Comparison of ENCODE assay signal across 29 cellular contexts in the genomic region with DNA sequence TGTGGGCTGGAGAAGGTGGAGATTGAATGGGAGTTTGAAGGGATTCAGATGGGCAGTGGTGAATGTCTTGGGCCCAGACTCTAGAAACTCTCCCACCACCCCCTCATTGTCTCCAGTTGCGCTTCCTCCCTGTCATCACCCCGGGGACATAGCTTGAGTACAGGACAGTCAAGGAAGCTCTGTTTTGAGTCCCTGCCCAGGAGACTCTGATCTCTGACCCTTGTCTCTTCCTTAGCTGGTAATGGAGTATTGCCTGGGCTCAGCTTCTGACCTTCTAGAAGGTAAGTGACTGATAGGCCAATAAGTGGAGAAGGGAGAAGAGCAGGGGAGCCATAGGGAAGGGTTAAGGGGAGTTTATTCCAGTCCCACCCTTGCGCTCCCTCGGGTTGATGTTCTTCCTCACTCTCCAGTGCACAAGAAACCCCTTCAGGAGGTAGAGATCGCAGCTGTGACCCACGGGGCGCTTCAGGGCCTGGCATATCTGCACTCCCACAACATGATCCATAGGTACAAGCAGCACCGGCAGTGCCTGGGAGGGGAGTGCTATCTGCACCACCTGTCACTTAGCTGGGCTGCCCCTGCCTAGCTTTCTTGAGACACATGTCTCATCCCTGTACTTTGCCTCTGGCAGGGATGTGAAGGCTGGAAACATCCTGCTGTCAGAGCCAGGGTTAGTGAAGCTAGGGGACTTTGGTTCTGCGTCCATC. TPM values are rescaled to one million over a fixed set of nuclear protein-coding genes. Genes with fewer than 3 reads are reported as not detected.
DNase-seq lines count a peak whose midpoint lies in the region; ATAC-seq, FAIRE-seq and TF ChIP-seq lines count a peak whose summit lies in the region.
"Had no signal": no experiment of that assay in that cellular context is flagged by ENCODE, and none has a peak within 500 bp of the region (broad histone marks: within the 10 kb centered on the region; RNA-seq: fewer than 3 reads in every experiment).

No MANE protein-coding gene starts in this region.

- H2BK12ac ChIP-seq in H1 (ENCODE audit: low read depth, low read length) = no peak overlapping the region
- no peak overlapping the region for H2BK12ac ChIP-seq in trophoblast cell (ENCODE audit: low read length)

- H2AFZ ChIP-seq in H1 (ENCODE audit: low read length) (no peak overlapping the region), trophoblast cell (ENCODE audit: insufficient read depth, low read length, poor library complexity) (no peak overlapping the region)
- H2AFZ ChIP-seq: GM23338, PC-9 had no signal

- peaks cover 14 to 50% (median 44%) of the 10 kb centered on the region in 4 experiments for H3K36me3 ChIP-seq in H1 (ENCODE audit: control insufficient read depth in 2 of 4, insufficient read depth in 4 of 4, low read length in 3 of 4)
- H3K36me3 ChIP-seq in small intestine (ENCODE audit: control insufficient read depth in 2 of 2, insufficient read depth in 2 of 2, low read length in 2 of 2) = peaks cover 21 to 34% of the 10 kb centered on the region in 2 donors
- peaks cover 49 to 59% of the 10 kb centered on the region in 2 experiments for H3K36me3 ChIP-seq in trophoblast cell (ENCODE audit: control insufficient read depth in 1 of 2, insufficient read depth in 2 of 2, low read length in 2 of 2)
- peaks cover 67% of the 10 kb centered on the region for H3K36me3 ChIP-seq in suprapubic skin

- WGBS in H1 (ENCODE audit: extremely low coverage in 1 of 2, insufficient coverage in 1 of 2, insufficient read length in 1 of 2, insufficient replicate concordance in 2 of 2, low coverage in 1 of 2, low lambda C conversion rate in 2 of 2, missing lambda C conversion rate in 1 of 2), 2 experiments = 88% methylated on average over 9 of the region's 9 CpGs; no CpG with 5 or more reads in 1 of the 2 experiments
- WGBS in small intestine, 3 donors = 89 to 92% (median 90%) methylated on average over 9 of the region's 9 CpGs
- no CpG with 5 or more reads among the region's 9 CpGs for WGBS in trophoblast cell (ENCODE audit: extremely low coverage, insufficient coverage, insufficient read length)
- 93% methylated on average over 9 of the region's 9 CpGs for WGBS in suprapubic skin

- H3K23me2 ChIP-seq in H1 (ENCODE audit: low read depth, low read length) = peaks cover 7% of the 10 kb centered on the region; the same call in 1 of the 2 replicates

- H3K9ac ChIP-seq in H1 (replicated peaks in 1 of 4; ENCODE audit: extremely low read depth in 1 of 4, low read depth in 3 of 4, low read length in 3 of 4) (no peak overlapping the region), trophoblast cell (ENCODE audit: low read length) (no peak overlapping the region)
- H3K9ac ChIP-seq: BLaER1 had no signal

- H4K8ac ChIP-seq in H1 (ENCODE audit: extremely low read depth, insufficient read depth, low read length) (peak overlapping the region; percentile 54), trophoblast cell (ENCODE audit: low read depth, low read length) (no peak overlapping the region)

- H4K5ac ChIP-seq in H1 (ENCODE audit: insufficient read length, low read depth, low read length) = no peak overlapping the region

- no peak overlapping the region for H3K23ac ChIP-seq in H1 (ENCODE audit: insufficient read length)
- no peak overlapping the region for H3K23ac ChIP-seq in trophoblast cell (ENCODE audit: low read length)

- H2BK20ac ChIP-seq in H1 (ENCODE audit: low read length) = no peak overlapping the region

- POLR2A ChIA-PET in H1 (lab: Charles Lee; ENCODE audit: partially characterized antibody) = interaction anchor here (0.9 to 1.3 kb wide), 4 partner anchors 11 to 95 kb away, joined by 3 read pairs; no protein-coding TSS in a partner anchor

- H3K27me3 ChIP-seq in H1 (replicated peaks in 1 of 4; ENCODE audit: control insufficient read depth in 3 of 4, extremely low read depth in 1 of 4, insufficient read depth in 3 of 4, low read length in 3 of 4) (no peaks in the 10 kb centered on the region), small intestine (ENCODE audit: control insufficient read depth in 2 of 2, insufficient read depth in 2 of 2, low read length in 2 of 2) (no peaks in the 10 kb centered on the region), trophoblast cell (ENCODE audit: insufficient read depth, low read length) (no peaks in the 10 kb centered on the region), suprapubic skin (no peaks in the 10 kb centered on the region)
- H3K27me3 ChIP-seq: adrenal gland, BLaER1, body of pancreas, neutrophil, SJSA1 had no signal

- H3K14ac ChIP-seq in H1 (ENCODE audit: insufficient read length) (no peak overlapping the region), trophoblast cell (ENCODE audit: low read length) (no peak overlapping the region)

- TF ChIP-seq EP300 in H1 (IDR thresholded peaks at IDR 0.05; ENCODE audit: borderline replicate concordance in 1 of 2, low read depth in 2 of 2, low read length in 2 of 2) (no peak), suprapubic skin (IDR thresholded peaks at IDR 0.05) (no peak)

- H3K9me3 Mint-ChIP-seq in stimulated activated naive CD8-positive, alpha-beta T cell treated with anti-CD3 and anti-CD28 coated beads, Interleukin-15, Interleukin-2, amounts not matched to agents 100 ng/mL and 50 ng/mL, for 24 hours = no peaks in the 10 kb centered on the region
- H3K9me3 Mint-ChIP-seq: activated B cell treated with CpG ODN at 0.5 μM for 24 hours; GM23338; mesothelial cell of epicardium; stimulated activated memory B cell treated with anti-CD40 and anti-IgM and Interleukin-4, amounts not matched to agents 10 μg/mL and 1 μg/mL and 100 μg/mL, for 72 hours; T-cell had no signal

- no peak overlapping the region for H3K56ac ChIP-seq in H1 (replicated peaks; ENCODE audit: insufficient read length, low read depth, low read length)

- H3K27ac Mint-ChIP-seq in stimulated activated naive CD8-positive, alpha-beta T cell treated with anti-CD3 and anti-CD28 coated beads, Interleukin-15, Interleukin-2, amounts not matched to agents 100 ng/mL and 50 ng/mL, for 24 hours = peak overlapping the region; percentile 41
- H3K27ac Mint-ChIP-seq: activated B cell treated with CpG ODN at 0.5 μM for 24 hours; GM23338; mesothelial cell of epicardium; progenitor cell of endocrine pancreas; stimulated activated memory B cell treated with anti-CD40 and anti-IgM and Interleukin-4, amounts not matched to agents 10 μg/mL and 1 μg/mL and 100 μg/mL, for 72 hours had no signal

- no peak for DNase-seq in stimulated activated naive CD8-positive, alpha-beta T cell treated with anti-CD3 and anti-CD28 coated beads, Interleukin-15, Interleukin-2, amounts not matched to agents 100 U/mL and 50 U/mL, for 24 hours
- no peak for DNase-seq in H1 (ENCODE audit: low read depth in 1 of 2, low spot score in 2 of 2)
- DNase-seq in small intestine = peak; percentile 64
- DNase-seq in trophoblast cell = no peak
- no peak for DNase-seq in suprapubic skin (ENCODE audit: low spot score in 2 of 2)
- DNase-seq in Ammon's horn (ENCODE audit: low spot score) = no peak
- DNase-seq: activated B cell treated with CpG ODN at 0.5 μM for 24 hours; activated naive CD4-positive, alpha-beta T cell; activated T-cell treated with anti-CD3 and anti-CD28 coated beads, Interleukin-2, amount 50 U/mL, for 48 hours; adrenal gland; body of pancreas; DMS153; NCI-H1092; NCI-H1694; PC-9; T-cell had no signal

- H2BK5ac ChIP-seq in H1 (ENCODE audit: low read depth, low read length) (no peak overlapping the region), trophoblast cell (ENCODE audit: low read depth, low read length, poor library complexity) (no peak overlapping the region)

- H3K79me1 ChIP-seq in H1 (ENCODE audit: low read depth, low read length) (peaks cover 25% of the 10 kb centered on the region), trophoblast cell (ENCODE audit: low read length) (peaks cover 9% of the 10 kb centered on the region)

- peaks cover 4 to 18% of the 10 kb centered on the region in 2 experiments for H4K20me1 ChIP-seq in H1 (replicated peaks in 1 of 2; ENCODE audit: control insufficient read depth in 1 of 2, insufficient read depth in 2 of 2, low read length in 2 of 2)

- TF ChIP-seq RAD21 in H1 (IDR thresholded peaks at IDR 0.05 in 1 of 2, conservative IDR thresholded peaks at IDR 0.05 in 1 of 2; ENCODE audit: low read depth in 2 of 2, low read length in 2 of 2) = no peak

- peaks cover 44% of the 10 kb centered on the region for H3K36me3 Mint-ChIP-seq in stimulated activated naive CD8-positive, alpha-beta T cell treated with anti-CD3 and anti-CD28 coated beads, Interleukin-15, Interleukin-2, amounts not matched to agents 100 ng/mL and 50 ng/mL, for 24 hours (ENCODE audit: low read depth)

- H3K27ac ChIP-seq in H1 (ENCODE audit: low read depth, low read length) (no peak overlapping the region), small intestine (ENCODE audit: low read depth in 1 of 2, low read length in 1 of 2) (peak overlapping the region in 1 of 2 donors; percentile 8), trophoblast cell (ENCODE audit: low read depth, low read length) (no peak overlapping the region), suprapubic skin (no peak overlapping the region)
- H3K27ac ChIP-seq: BLaER1, body of pancreas, epithelial cell of prostate, neutrophil, PC-9, SJSA1 had no signal

- no peak overlapping the region for H2BK15ac ChIP-seq in H1 (ENCODE audit: low read length)

- no peak for TF ChIP-seq POLR2A in H1 (IDR thresholded peaks at IDR 0.05; ENCODE audit: control extremely low read depth in 1 of 2, low read depth in 2 of 2, low read length in 2 of 2)
- TF ChIP-seq POLR2A in suprapubic skin (IDR thresholded peaks at IDR 0.05) = no peak

- H3K4me3 ChIP-seq in H1 (ENCODE audit: extremely low read depth in 1 of 4, insufficient read depth in 2 of 4, low read depth in 3 of 4, low read length in 4 of 4) = no peak overlapping the region
- no peak overlapping the region for H3K4me3 ChIP-seq in small intestine (ENCODE audit: low read depth in 1 of 2, low read length in 2 of 2)
- no peak overlapping the region for H3K4me3 ChIP-seq in trophoblast cell (ENCODE audit: low read depth, low read length)
- H3K4me3 ChIP-seq in suprapubic skin = no peak overlapping the region
- H3K4me3 ChIP-seq: adrenal gland, BLaER1, body of pancreas, GM12878, GM23338, K562, PC-9, SJSA1 had no signal

- H3K4me1 ChIP-seq in H1 (replicated peaks in 1 of 4; ENCODE audit: control insufficient read depth in 3 of 4, insufficient read depth in 4 of 4, low read length in 3 of 4) (peaks cover 4 to 20% (median 7%) of the 10 kb centered on the region in 4 experiments), small intestine (ENCODE audit: control insufficient read depth in 2 of 2, insufficient read depth in 1 of 2, low read depth in 1 of 2, low read length in 1 of 2) (peaks cover 0 to 12% of the 10 kb centered on the region in 2 donors), trophoblast cell (ENCODE audit: control insufficient read depth in 1 of 2, insufficient read depth in 2 of 2, low read length in 2 of 2) (peaks cover 7 to 22% of the 10 kb centered on the region in 2 experiments), suprapubic skin (peaks cover 41% of the 10 kb centered on the region)

- peaks cover 9 to 34% of the 10 kb centered on the region in 2 experiments for H3K79me2 ChIP-seq in H1 (ENCODE audit: control insufficient read depth in 1 of 2, insufficient read depth in 2 of 2, low read length in 2 of 2)
- H3K79me2 ChIP-seq in trophoblast cell (ENCODE audit: control insufficient read depth, insufficient read depth, low read length, poor library complexity) = peaks cover 15% of the 10 kb centered on the region

- TF ChIP-seq CTCF in H1 (IDR thresholded peaks at IDR 0.05; ENCODE audit: control extremely low read depth in 1 of 3, insufficient read depth in 1 of 3, low read depth in 1 of 3, low read length in 3 of 3) (no peak), suprapubic skin (IDR thresholded peaks at IDR 0.05) (no peak)

- no peak for FAIRE-seq in H1 (lab: Jason Lieb, UNC)
- no peak for FAIRE-seq in small intestine (lab: Jason Lieb, UNC)
- FAIRE-seq: GM12878, HTR-8/SVneo, K562 had no signal

- H3K27me3 Mint-ChIP-seq in stimulated activated naive CD8-positive, alpha-beta T cell treated with anti-CD3 and anti-CD28 coated beads, Interleukin-15, Interleukin-2, amounts not matched to agents 100 ng/mL and 50 ng/mL, for 24 hours = no peaks in the 10 kb centered on the region
- H3K27me3 Mint-ChIP-seq: activated B cell treated with CpG ODN at 0.5 μM for 24 hours; progenitor cell of endocrine pancreas; stimulated activated memory B cell treated with anti-CD40 and anti-IgM and Interleukin-4, amounts not matched to agents 10 μg/mL and 1 μg/mL and 100 μg/mL, for 72 hours; T-cell had no signal

- CTCF ChIA-PET in H1 (lab: Charles Lee; ENCODE audit: partially characterized antibody) = interaction anchor here (1.2 to 4.4 kb wide), 3 partner anchors 15 to 130 kb away, joined by 3 to 19 read pairs (median 4); no protein-coding TSS in a partner anchor

- H4K91ac ChIP-seq in H1 (replicated peaks; ENCODE audit: insufficient read length, low read length) (no peak overlapping the region), trophoblast cell (ENCODE audit: low read depth, low read length) (no peak overlapping the region)

- no peak overlapping the region for H3K4me3 Mint-ChIP-seq in stimulated activated naive CD8-positive, alpha-beta T cell treated with anti-CD3 and anti-CD28 coated beads, Interleukin-15, Interleukin-2, amounts not matched to agents 100 ng/mL and 50 ng/mL, for 24 hours
- H3K4me3 Mint-ChIP-seq: activated B cell treated with CpG ODN at 0.5 μM for 24 hours, GM23338, mesothelial cell of epicardium, T-cell had no signal

- no peak for ATAC-seq in stimulated activated naive CD8-positive, alpha-beta T cell treated with anti-CD3 and anti-CD28 coated beads, Interleukin-15, Interleukin-2, amounts not matched to agents 100 U/mL and 50 U/mL, for 24 hours
- ATAC-seq: body of pancreas; GM12878; GM23338; K562; sciatic nerve; stimulated activated memory B cell treated with anti-CD40 and anti-IgM and Interleukin-4, amounts not matched to agents 10 μg/mL and 1 μg/mL and 100 μg/mL, for 72 hours; T-cell had no signal

- H2BK120ac ChIP-seq in H1 (replicated peaks; ENCODE audit: low read depth, low read length) = no peak overlapping the region
- H2BK120ac ChIP-seq in trophoblast cell (ENCODE audit: insufficient read depth, low read length, poor library complexity) = no peak overlapping the region

- no peak overlapping the region for H3K4ac ChIP-seq in H1 (replicated peaks; ENCODE audit: insufficient read length, low read depth, low read length)
- H3K4ac ChIP-seq in trophoblast cell (ENCODE audit: low read depth, low read length) = no peak overlapping the region

- no peak overlapping the region for H4K12ac ChIP-seq in trophoblast cell (ENCODE audit: low read depth, low read length)

- H3K9me3 ChIP-seq in H1 (ENCODE audit: insufficient read depth in 2 of 2, low read depth in 1 of 2, low read length in 1 of 2) = no peaks in the 10 kb centered on the region
- no peaks in the 10 kb centered on the region for H3K9me3 ChIP-seq in small intestine (ENCODE audit: control insufficient read depth, low read depth)
- peaks cover 4% of the 10 kb centered on the region for H3K9me3 ChIP-seq in trophoblast cell (ENCODE audit: insufficient read depth, low read depth, low read length)
- no peaks in the 10 kb centered on the region for H3K9me3 ChIP-seq in suprapubic skin
- H3K9me3 ChIP-seq: adrenal gland, BLaER1, body of pancreas, neutrophil, SJSA1 had no signal

- no peak overlapping the region for H3K18ac ChIP-seq in H1 (ENCODE audit: extremely low read depth, low read length)
- no peak overlapping the region for H3K18ac ChIP-seq in trophoblast cell (ENCODE audit: low read length)

- H3K4me1 Mint-ChIP-seq in stimulated activated naive CD8-positive, alpha-beta T cell treated with anti-CD3 and anti-CD28 coated beads, Interleukin-15, Interleukin-2, amounts not matched to agents 100 ng/mL and 50 ng/mL, for 24 hours (ENCODE audit: low read depth) = peaks cover 24% of the 10 kb centered on the region

- H2AK5ac ChIP-seq in H1 (ENCODE audit: low read depth, low read length) (no peak overlapping the region), trophoblast cell (ENCODE audit: low read length) (no peak overlapping the region)

- H3K4me2 ChIP-seq in H1 (ENCODE audit: insufficient read depth in 1 of 2, low read depth in 2 of 2, low read length in 2 of 2) = no peak overlapping the region
- H3K4me2 ChIP-seq in trophoblast cell (ENCODE audit: low read length) = no peak overlapping the region
- H3K4me2 ChIP-seq: GM23338, PC-9 had no signal

RNA-seq across cellular contexts. Expression of a gene that starts 5.0 kb away (rescaled TPM):
- 32.6 and 34.2 TPM in 2 replicates for total RNA-seq in H1 (2021; fragmentation: NEBNext Ultra II Directional; extraction: Animal tissue kit (Norgen Biotek cat#: 25700))
- polyA plus RNA-seq in H1 (2011; rRNA removed) (13.5 and 18.0 TPM in 2 replicates), small intestine (10 to 100 TPM; 21.6 to 30.0 (median 28.0) TPM)
- 20.1 TPM for polyA plus RNA-seq in H1 (2011; cell fraction: cytosol; rRNA removed)
- 52.1 TPM for polyA plus RNA-seq in H1 (2011; cell fraction: nucleus; rRNA removed)
- 17.4 to 25.3 TPM (median 24.0 TPM) in 4 replicates for polyA plus RNA-seq in H1 (2012, experiment 1 of 2)
- 16.7 TPM for polyA plus RNA-seq in H1 (2012, experiment 2 of 2)
- polyA plus RNA-seq in H1 (2013, experiment 1 of 2) = 16.8 TPM
- 16.0 TPM for polyA plus RNA-seq in H1 (2013, experiment 2 of 2)
- polyA minus RNA-seq in H1 (2011; rRNA and poly(A)+ RNA removed) = 19.1 and 19.9 TPM in 2 replicates
- 20.4 TPM for polyA minus RNA-seq in H1 (2011; cell fraction: cytosol; rRNA and poly(A)+ RNA removed)
- polyA minus RNA-seq in H1 (2011; cell fraction: nucleus; rRNA and poly(A)+ RNA removed) = 21.0 TPM
- 29.9 and 31.4 TPM in 2 replicates for polyA plus RNA-seq in trophoblast cell (2013)
- 10 to 100 TPM; 29.1 to 54.4 (median 39.1) TPM for total RNA-seq in suprapubic skin

RNA-seq across cellular contexts. Expression of a gene that starts 16.7 kb away (rescaled TPM):
- total RNA-seq in H1 (2021; fragmentation: NEBNext Ultra II Directional; extraction: Animal tissue kit (Norgen Biotek cat#: 25700)) = 17.7 and 18.5 TPM in 2 replicates
- polyA plus RNA-seq in H1 (2011; rRNA removed) = 11.9 and 14.0 TPM in 2 replicates
- 12.8 TPM for polyA plus RNA-seq in H1 (2011; cell fraction: cytosol; rRNA removed)
- 15.7 TPM for polyA plus RNA-seq in H1 (2011; cell fraction: nucleus; rRNA removed)
- polyA plus RNA-seq in H1 (2012, experiment 1 of 2) = 12.4 to 18.3 TPM (median 16.7 TPM) in 4 replicates
- 7.1 TPM for polyA plus RNA-seq in H1 (2012, experiment 2 of 2)
- polyA plus RNA-seq in H1 (2013, experiment 1 of 2) = 13.8 TPM
- polyA plus RNA-seq in H1 (2013, experiment 2 of 2) = 12.4 TPM
- 2.1 and 3.8 TPM in 2 replicates for polyA minus RNA-seq in H1 (2011; rRNA and poly(A)+ RNA removed)
- polyA minus RNA-seq in H1 (2011; cell fraction: cytosol; rRNA and poly(A)+ RNA removed) = 5.5 TPM
- 5.2 TPM for polyA minus RNA-seq in H1 (2011; cell fraction: nucleus; rRNA and poly(A)+ RNA removed)
- 10 to 100 TPM; 14.6 to 15.2 (median 15.0) TPM for polyA plus RNA-seq in small intestine
- polyA plus RNA-seq in trophoblast cell (2013) = 8.1 and 9.7 TPM in 2 replicates
- 10 to 100 TPM; 14.6 to 29.3 (median 21.7) TPM for total RNA-seq in suprapubic skin

RNA-seq across cellular contexts. Expression of a gene that starts 16.8 kb away (rescaled TPM):
- total RNA-seq in H1 (2021; fragmentation: NEBNext Ultra II Directional; extraction: Animal tissue kit (Norgen Biotek cat#: 25700)) = 60.2 and 64.9 TPM in 2 replicates
- polyA plus RNA-seq in H1 (2011; rRNA removed) (116 and 150 TPM in 2 replicates), small intestine (100 to 1,000 TPM; 170 to 334 (median 314) TPM)
- polyA plus RNA-seq in H1 (2011; cell fraction: cytosol; rRNA removed) = 77.7 TPM
- polyA plus RNA-seq in H1 (2011; cell fraction: nucleus; rRNA removed) = 113 TPM
- polyA plus RNA-seq in H1 (2012, experiment 1 of 2) = 64.5 to 81.2 TPM (median 72.6 TPM) in 4 replicates
- polyA plus RNA-seq in H1 (2012, experiment 2 of 2) = 121 TPM
- polyA plus RNA-seq in H1 (2013, experiment 1 of 2) = 56.4 TPM
- 57.6 TPM for polyA plus RNA-seq in H1 (2013, experiment 2 of 2)
- polyA minus RNA-seq in H1 (2011; rRNA and poly(A)+ RNA removed) = 31.1 and 35.0 TPM in 2 replicates
- polyA minus RNA-seq in H1 (2011; cell fraction: cytosol; rRNA and poly(A)+ RNA removed) = 44.7 TPM
- 37.2 TPM for polyA minus RNA-seq in H1 (2011; cell fraction: nucleus; rRNA and poly(A)+ RNA removed)
- polyA plus RNA-seq in trophoblast cell (2013) = 69.5 and 73.2 TPM in 2 replicates
- 100 to 1,000 TPM in 3 of 4 donors, 10 to 100 TPM in 1; 78.0 to 109 (median 106) TPM for total RNA-seq in suprapubic skin

RNA-seq across cellular contexts. Expression of a gene that starts 17.3 kb away (rescaled TPM):
- total RNA-seq in H1 (2021; fragmentation: NEBNext Ultra II Directional; extraction: Animal tissue kit (Norgen Biotek cat#: 25700)) = 91.2 and 92.7 TPM in 2 replicates
- polyA plus RNA-seq in H1 (2011; rRNA removed) (43.0 and 110 TPM in 2 replicates), small intestine (10 to 100 TPM; 49.2 to 80.4 (median 55.1) TPM)
- polyA plus RNA-seq in H1 (2011; cell fraction: cytosol; rRNA removed) = 48.7 TPM
- 55.1 TPM for polyA plus RNA-seq in H1 (2011; cell fraction: nucleus; rRNA removed)
- polyA plus RNA-seq in H1 (2012, experiment 1 of 2) = 68.1 to 75.5 TPM (median 72.4 TPM) in 4 replicates
- polyA plus RNA-seq in H1 (2012, experiment 2 of 2) = 83.4 TPM
- 70.3 TPM for polyA plus RNA-seq in H1 (2013, experiment 1 of 2)
- 69.2 TPM for polyA plus RNA-seq in H1 (2013, experiment 2 of 2)
- polyA minus RNA-seq in H1 (2011; rRNA and poly(A)+ RNA removed) = 10.5 and 12.6 TPM in 2 replicates
- polyA minus RNA-seq in H1 (2011; cell fraction: cytosol; rRNA and poly(A)+ RNA removed) = 27.1 TPM
- 19.5 TPM for polyA minus RNA-seq in H1 (2011; cell fraction: nucleus; rRNA and poly(A)+ RNA removed)
- polyA plus RNA-seq in trophoblast cell (2013) = 47.0 and 48.1 TPM in 2 replicates
- 10 to 100 TPM; 48.2 to 58.7 (median 51.0) TPM for total RNA-seq in suprapubic skin

RNA-seq across cellular contexts. Expression of a gene that starts 32.1 kb away (rescaled TPM):
- 10.3 and 13.9 TPM in 2 replicates for total RNA-seq in H1 (2021; fragmentation: NEBNext Ultra II Directional; extraction: Animal tissue kit (Norgen Biotek cat#: 25700))
- polyA plus RNA-seq in H1 (2011; rRNA removed) (20.7 and 34.2 TPM in 2 replicates), small intestine (1 to 10 TPM in 2 of 3 donors, not detected in 1; 1.3 to 1.6 TPM)
- 30.1 TPM for polyA plus RNA-seq in H1 (2011; cell fraction: cytosol; rRNA removed)
- polyA plus RNA-seq in H1 (2011; cell fraction: nucleus; rRNA removed) = 96.3 TPM
- polyA plus RNA-seq in H1 (2012, experiment 1 of 2) = 10.0 to 14.2 TPM (median 11.8 TPM) in 4 replicates
- 7.4 TPM for polyA plus RNA-seq in H1 (2012, experiment 2 of 2)
- polyA plus RNA-seq in H1 (2013, experiment 1 of 2) = 10.4 TPM
- 9.1 TPM for polyA plus RNA-seq in H1 (2013, experiment 2 of 2)
- polyA minus RNA-seq in H1 (2011; rRNA and poly(A)+ RNA removed) = 4.7 and 9.9 TPM in 2 replicates
- 13.5 TPM for polyA minus RNA-seq in H1 (2011; cell fraction: cytosol; rRNA and poly(A)+ RNA removed)
- polyA minus RNA-seq in H1 (2011; cell fraction: nucleus; rRNA and poly(A)+ RNA removed) = 10.6 TPM
- 0.57 and 0.79 TPM in 2 replicates for polyA plus RNA-seq in trophoblast cell (2013)
- total RNA-seq in suprapubic skin = under 1 TPM in 1 of 4 donors, not detected in 3; 0.42 TPM
- total RNA-seq: activated B cell treated with CpG ODN at 0.5 μM for 24 hours, SJSA1 had no signal
